ENCODE assay signal across 10 cellular contexts in genomic region chr2:197233473-197233872, GRCh38.
"Had no signal": no experiment of that assay in that cellular context is flagged by ENCODE, and none has a peak within 500 bp of the region (broad histone marks: within the 10 kb centered on the region; RNA-seq: fewer than 3 reads in every experiment).

No MANE protein-coding gene starts in this region.

- H3K4me3 Mint-ChIP-seq: T-helper 2 cell treated with Interferon-gamma antibody and Interleukin-4, amounts not matched to agents 5 μg/mL and 100 μg/mL, for 36 hours had no signal

- ATAC-seq: gastrocnemius medialis, heart right ventricle, left colon, lower lobe of right lung, pancreas had no signal

- H3K9me3 Mint-ChIP-seq: T-helper 2 cell treated with Interferon-gamma antibody and Interleukin-4, amounts not matched to agents 5 μg/mL and 100 μg/mL, for 36 hours had no signal

- DNase-seq: erythroblast, gastrocnemius medialis, heart right ventricle, left colon, lower lobe of right lung, pancreas, transverse colon had no signal

- FAIRE-seq: colon, islet of Langerhans, pancreas had no signal
